In the genomic region with DNA sequence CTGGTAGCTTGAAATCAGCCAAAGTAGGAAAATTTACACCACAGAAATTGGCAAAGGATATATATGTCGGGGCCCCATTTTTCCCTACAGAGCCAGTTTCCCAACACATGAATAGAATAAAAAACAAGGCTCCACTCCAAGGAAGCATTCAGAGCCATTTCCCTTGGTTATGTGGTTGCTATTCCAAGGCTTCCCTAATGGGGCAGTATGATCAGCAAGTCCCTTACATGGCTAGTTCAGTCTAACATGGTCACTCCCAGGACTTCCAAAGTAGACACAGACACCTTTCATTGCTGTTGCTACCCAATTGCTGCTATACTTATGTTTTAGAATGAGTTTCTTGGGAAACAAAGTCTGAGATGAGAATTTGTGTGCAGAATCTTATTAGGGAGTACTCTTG, we compare ENCODE assay signal across 11 cellular contexts.
DNase-seq lines count a peak whose midpoint lies in the region; ATAC-seq and TF ChIP-seq lines count a peak whose summit lies in the region.
"Had no signal": no experiment of that assay in that cellular context is flagged by ENCODE, and none has a peak within 500 bp of the region (broad histone marks: within the 10 kb centered on the region; RNA-seq: fewer than 3 reads in every experiment).

No MANE protein-coding gene starts in this region.

- H2AK5ac ChIP-seq in IMR-90 (ENCODE audit: low read depth, low read length) = no peak overlapping the region

- H3K27me3 ChIP-seq in IMR-90 (ENCODE audit: control insufficient read depth, insufficient read depth, low read length) = no peaks in the 10 kb centered on the region
- H3K27me3 ChIP-seq: hepatocyte had no signal

- no peak overlapping the region for H3K4me3 Mint-ChIP-seq in stimulated activated memory B cell treated with anti-CD40 and anti-IgM and Interleukin-4, amounts not matched to agents 10 μg/mL and 1 μg/mL and 100 μg/mL, for 72 hours
- H3K4me3 Mint-ChIP-seq: naive thymus-derived CD4-positive, alpha-beta T cell had no signal

- H3K9me3 ChIP-seq in IMR-90 (ENCODE audit: control insufficient read depth, insufficient read depth, low read length) = no peaks in the 10 kb centered on the region

- no peaks in the 10 kb centered on the region for H3K36me3 ChIP-seq in IMR-90 (ENCODE audit: control insufficient read depth, insufficient read depth, low read length)

- no peaks in the 10 kb centered on the region for H3K79me1 ChIP-seq in IMR-90 (ENCODE audit: low read depth in 1 of 2, low read length in 2 of 2)

- H2AK9ac ChIP-seq in IMR-90 (replicated peaks; ENCODE audit: low read depth, low read length, poor library complexity) = no peak overlapping the region

- in situ Hi-C loops in IMR-90 (cut with MboI; ENCODE audit: low sequenced_read_pairs) = no loop called here

- no peak overlapping the region for H3K27ac ChIP-seq in IMR-90 (ENCODE audit: insufficient read depth, low read length)
- H3K27ac ChIP-seq: hepatocyte had no signal

- no peaks in the 10 kb centered on the region for H3K9me3 Mint-ChIP-seq in stimulated activated memory B cell treated with anti-CD40 and anti-IgM and Interleukin-4, amounts not matched to agents 10 μg/mL and 1 μg/mL and 100 μg/mL, for 72 hours

- WGBS in IMR-90 (ENCODE audit: extremely low coverage in 2 of 2, insufficient read length in 1 of 2), 2 experiments = no CpG with 5 or more reads among the region's 1 CpG

- no peaks in the 10 kb centered on the region for H3K27me3 Mint-ChIP-seq in stimulated activated memory B cell treated with anti-CD40 and anti-IgM and Interleukin-4, amounts not matched to agents 10 μg/mL and 1 μg/mL and 100 μg/mL, for 72 hours

- H3K4me3 ChIP-seq in IMR-90 (ENCODE audit: insufficient read depth, low read depth, low read length) = no peak overlapping the region
- H3K4me3 ChIP-seq: hepatocyte had no signal

- DNase-seq in DMS79 (lab: John Stamatoyannopoulos, UW) (peak; percentile 52), IMR-90 (peak; percentile 7), SK-N-DZ (ENCODE audit: low spot score) (peak; percentile 10), iris pigment epithelial cell (ENCODE audit: low read depth) (peak; percentile 17), NCI-H2107 treated with DMSO at 0.1 percent for 48 hours (lab: John Stamatoyannopoulos, UW; ENCODE audit: unreplicated experiment) (no peak)
- DNase-seq: cerebellar nuclear complex; naive thymus-derived CD4-positive, alpha-beta T cell had no signal

- dilution Hi-C loops in IMR-90 (cut with HindIII; ENCODE audit: low sequenced_read_pairs, unreplicated experiment) = no loop called here

- POLR2A ChIA-PET in IMR-90 (lab: Charles Lee; ENCODE audit: unreplicated experiment) = no interaction called here

- no peak overlapping the region for H2BK5ac ChIP-seq in IMR-90 (ENCODE audit: low read depth, low read length, poor library complexity, severe bottlenecking)

- no peak overlapping the region for H2BK15ac ChIP-seq in IMR-90 (ENCODE audit: low read depth, low read length)

- no peaks in the 10 kb centered on the region for H3K9me1 ChIP-seq in IMR-90 (ENCODE audit: insufficient read depth, low read length)

- no peak overlapping the region for H3K9ac ChIP-seq in IMR-90 (ENCODE audit: low read depth, low read length)

- TF ChIP-seq POLR2A in IMR-90 (IDR thresholded peaks at IDR 0.05; ENCODE audit: low read depth, low read length) = no peak

- no peak overlapping the region for H2BK120ac ChIP-seq in IMR-90 (ENCODE audit: low read depth, low read length)

- no peak overlapping the region for H2AFZ ChIP-seq in IMR-90 (replicated peaks; ENCODE audit: low read length, poor library complexity)
- H2AFZ ChIP-seq: hepatocyte had no signal

- no peak for TF ChIP-seq RAD21 in IMR-90 (IDR thresholded peaks at IDR 0.05; ENCODE audit: low read length)

- no peaks in the 10 kb centered on the region for H3K4me1 Mint-ChIP-seq in stimulated activated memory B cell treated with anti-CD40 and anti-IgM and Interleukin-4, amounts not matched to agents 10 μg/mL and 1 μg/mL and 100 μg/mL, for 72 hours

- intact Hi-C loops in IMR-90 (cut with micrococcal nuclease) = no loop called here

- H3K36me3 Mint-ChIP-seq in stimulated activated memory B cell treated with anti-CD40 and anti-IgM and Interleukin-4, amounts not matched to agents 10 μg/mL and 1 μg/mL and 100 μg/mL, for 72 hours = no peaks in the 10 kb centered on the region
- H3K36me3 Mint-ChIP-seq: naive thymus-derived CD4-positive, alpha-beta T cell had no signal

- H3K4me2 ChIP-seq in IMR-90 (ENCODE audit: low read depth, low read length) = no peak overlapping the region
- H3K4me2 ChIP-seq: hepatocyte had no signal

- no peak overlapping the region for H3K23ac ChIP-seq in IMR-90 (ENCODE audit: low read depth, low read length)

- H3K18ac ChIP-seq in IMR-90 (ENCODE audit: low read depth, low read length) = no peak overlapping the region

- H3K4me1 ChIP-seq in IMR-90 (ENCODE audit: control insufficient read depth, insufficient read depth, low read length) = no peaks in the 10 kb centered on the region; the same call in 1 of the 2 replicates

- H2BK20ac ChIP-seq in IMR-90 (ENCODE audit: low read depth, low read length) = no peak overlapping the region

- no peaks in the 10 kb centered on the region for H4K20me1 ChIP-seq in IMR-90 (ENCODE audit: insufficient read depth, low read length)

- no peak; the same call in 1 of the 2 replicates for ATAC-seq in IMR-90 (ENCODE audit: low read depth)
- no peak for ATAC-seq in GM21367 (IDR thresholded peaks at IDR 0.05; ENCODE audit: unreplicated experiment)
- no peak for ATAC-seq in GM18520 (IDR thresholded peaks at IDR 0.05; ENCODE audit: unreplicated experiment)
- no peak for ATAC-seq in stimulated activated memory B cell treated with anti-CD40 and anti-IgM and Interleukin-4, amounts not matched to agents 10 μg/mL and 1 μg/mL and 100 μg/mL, for 72 hours
- ATAC-seq: naive thymus-derived CD4-positive, alpha-beta T cell had no signal

- H4K5ac ChIP-seq in IMR-90 (ENCODE audit: low read depth, low read length) = no peak overlapping the region

- CTCF ChIA-PET in IMR-90 (lab: Yijun Ruan, JAX) = no interaction called here

- no peak overlapping the region for H3K56ac ChIP-seq in IMR-90 (ENCODE audit: extremely low read depth, insufficient read depth, low read length)

- H4K91ac ChIP-seq in IMR-90 (ENCODE audit: insufficient read depth, low read depth, low read length) = no peak overlapping the region

- H4K8ac ChIP-seq in IMR-90 (ENCODE audit: low read depth in 2 of 2, low read length in 2 of 2) = no peak overlapping the region

- H3K27ac Mint-ChIP-seq in stimulated activated memory B cell treated with anti-CD40 and anti-IgM and Interleukin-4, amounts not matched to agents 10 μg/mL and 1 μg/mL and 100 μg/mL, for 72 hours = no peak overlapping the region
- H3K27ac Mint-ChIP-seq: naive thymus-derived CD4-positive, alpha-beta T cell had no signal

- TF ChIP-seq CTCF in IMR-90 (conservative IDR thresholded peaks at IDR 0.05; ENCODE audit: low read depth, low read length) = 0 out of 2 replicates have a peak, but pooled peaks have one; percentile 9

- H3K14ac ChIP-seq in IMR-90 (replicated peaks; ENCODE audit: low read depth, low read length) = no peak overlapping the region

- BruUV-seq in IMR-90 (replicated peaks; lab: Mats Ljungman, UMichigan) = no TSS peak

- no peak overlapping the region for H3K4ac ChIP-seq in IMR-90 (ENCODE audit: low read depth, low read length)

TF ChIP-seq in IMR-90, 13 proteins besides CTCF, POLR2A, EP300 and RAD21:
- TF ChIP-seq MAZ (IDR thresholded peaks at IDR 0.05; ENCODE audit: borderline replicate concordance, low read depth, low read length) = no peak
- TF ChIP-seq MXI1 (IDR thresholded peaks at IDR 0.05; ENCODE audit: borderline replicate concordance, low read depth, low read length) = no peak
- TF ChIP-seq BHLHE40 (IDR thresholded peaks at IDR 0.05; ENCODE audit: low read depth, low read length) = no peak
- TF ChIP-seq, protein P1, sequence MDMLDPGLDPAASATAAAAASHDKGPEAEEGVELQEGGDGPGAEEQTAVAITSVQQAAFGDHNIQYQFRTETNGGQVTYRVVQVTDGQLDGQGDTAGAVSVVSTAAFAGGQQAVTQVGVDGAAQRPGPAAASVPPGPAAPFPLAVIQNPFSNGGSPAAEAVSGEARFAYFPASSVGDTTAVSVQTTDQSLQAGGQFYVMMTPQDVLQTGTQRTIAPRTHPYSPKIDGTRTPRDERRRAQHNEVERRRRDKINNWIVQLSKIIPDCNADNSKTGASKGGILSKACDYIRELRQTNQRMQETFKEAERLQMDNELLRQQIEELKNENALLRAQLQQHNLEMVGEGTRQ (IDR thresholded peaks at IDR 0.05; ENCODE audit: low read depth, low read length) = no peak
- no peak for TF ChIP-seq RCOR1 (IDR thresholded peaks at IDR 0.05; ENCODE audit: insufficient replicate concordance, low read length)
- TF ChIP-seq SMC3 (IDR thresholded peaks at IDR 0.05; ENCODE audit: low read depth, low read length) = no peak
- TF ChIP-seq CEBPB (IDR thresholded peaks at IDR 0.05; ENCODE audit: low read depth, low read length) = no peak
- TF ChIP-seq CHD1 (IDR thresholded peaks at IDR 0.05; ENCODE audit: low read depth, low read length) = no peak
- no peak for TF ChIP-seq NFE2L2 (IDR thresholded peaks at IDR 0.05; ENCODE audit: low read depth, low read length)
- TF ChIP-seq RFX5 (IDR thresholded peaks at IDR 0.05; ENCODE audit: low read depth, low read length) = no peak
- no peak for TF ChIP-seq FOS (IDR thresholded peaks at IDR 0.05; ENCODE audit: low read depth, low read length)
- TF ChIP-seq, protein P2, sequence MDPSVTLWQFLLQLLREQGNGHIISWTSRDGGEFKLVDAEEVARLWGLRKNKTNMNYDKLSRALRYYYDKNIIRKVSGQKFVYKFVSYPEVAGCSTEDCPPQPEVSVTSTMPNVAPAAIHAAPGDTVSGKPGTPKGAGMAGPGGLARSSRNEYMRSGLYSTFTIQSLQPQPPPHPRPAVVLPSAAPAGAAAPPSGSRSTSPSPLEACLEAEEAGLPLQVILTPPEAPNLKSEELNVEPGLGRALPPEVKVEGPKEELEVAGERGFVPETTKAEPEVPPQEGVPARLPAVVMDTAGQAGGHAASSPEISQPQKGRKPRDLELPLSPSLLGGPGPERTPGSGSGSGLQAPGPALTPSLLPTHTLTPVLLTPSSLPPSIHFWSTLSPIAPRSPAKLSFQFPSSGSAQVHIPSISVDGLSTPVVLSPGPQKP (IDR thresholded peaks at IDR 0.05; ENCODE audit: borderline replicate concordance, low read depth, low read length) = no peak
- TF ChIP-seq MAFK (IDR thresholded peaks at IDR 0.05; ENCODE audit: low read depth, low read length) = no peak
TF ChIP-seq in IMR-90: peak in this region for 0.
